In genomic region chr2:52356560-52356959, GRCh38 we compare ENCODE assay signal across 32 cellular contexts.
"Had no signal": no experiment of that assay in that cellular context is flagged by ENCODE, and none has a peak within 500 bp of the region (broad histone marks: within the 10 kb centered on the region; RNA-seq: fewer than 3 reads in every experiment).

No MANE protein-coding gene starts in this region.

- H3K9me3 Mint-ChIP-seq: nephron had no signal

- H3K4me3 ChIP-seq: cardiac muscle cell, coronary artery, dorsolateral prefrontal cortex, left ventricle myocardium inferior, lung, pancreas, prostate gland, skin epidermis, uterus had no signal

- H3K27ac Mint-ChIP-seq: activated naive CD4-positive, alpha-beta T cell treated with anti-CD3 and anti-CD28 coated beads, Interleukin-2, amount 50 U/mL, for 72 hours; activated T-cell treated with anti-CD3 and anti-CD28 coated beads, Interleukin-2, amount 50 U/mL, for 72 hours; brain; stimulated activated effector memory CD8-positive, alpha-beta T cell treated with anti-CD3 and anti-CD28 coated beads, Interleukin-12 subunit alpha, Interleukin-12 subunit beta, amount 100 ng/mL, for 72 hours; stimulated activated naive CD8-positive, alpha-beta T cell treated with anti-CD3 and anti-CD28 coated beads, Interleukin-15, amount 100 ng/mL, for 72 hours; type B pancreatic cell had no signal

- DNase-seq: activated CD4-positive, alpha-beta T cell treated with anti-CD3 and anti-CD28 coated beads for 4 hours; activated CD4-positive, alpha-beta T cell treated with anti-CD3 and anti-CD28 coated beads, Interleukin-2, amount 50 U/mL, for 4 hours; activated naive CD4-positive, alpha-beta T cell; activated T-cell treated with anti-CD3 and anti-CD28 coated beads for 4 hours; activated T-cell treated with anti-CD3 and anti-CD28 coated beads, Interleukin-2, amount 50 U/mL, for 72 hours; aorta; cerebellar nuclear complex; dorsolateral prefrontal cortex; effector memory CD4-positive, alpha-beta T cell; erythroblast; foreskin fibroblast; head of caudate nucleus; kidney glomerular epithelial cell; left ventricle myocardium inferior; pancreas; retina; stimulated activated CD4-positive, alpha-beta T cell treated with anti-CD3 and anti-CD28 coated beads, Interleukin-4, amount 100 ng/mL, for 24 hours; stimulated activated naive CD8-positive, alpha-beta T cell treated with anti-CD3 and anti-CD28 coated beads, Interleukin-15, amount 100 ng/mL, for 72 hours; substantia nigra; uterus had no signal

- H3K4me1 ChIP-seq: left ventricle myocardium inferior, pancreas, prostate gland, uterus had no signal

- H3K4me1 Mint-ChIP-seq: brain; stimulated activated effector memory CD8-positive, alpha-beta T cell treated with anti-CD3 and anti-CD28 coated beads, Interleukin-12 subunit alpha, Interleukin-12 subunit beta, amount 100 ng/mL, for 72 hours; stimulated activated naive CD8-positive, alpha-beta T cell treated with anti-CD3 and anti-CD28 coated beads, Interleukin-15, amount 100 ng/mL, for 72 hours had no signal

- H3K36me3 ChIP-seq: cardiac muscle cell, left ventricle myocardium inferior, pancreas, prostate gland, uterus had no signal

- H3K27me3 ChIP-seq: cardiac muscle cell, dorsolateral prefrontal cortex, pancreas, uterus had no signal

- H3K27me3 Mint-ChIP-seq: brain; stimulated activated naive CD8-positive, alpha-beta T cell treated with anti-CD3 and anti-CD28 coated beads, Interleukin-15, amount 100 ng/mL, for 72 hours; type B pancreatic cell had no signal

- H3K4me3 Mint-ChIP-seq: activated T-cell treated with anti-CD3 and anti-CD28 coated beads, Interleukin-2, amount 50 U/mL, for 72 hours; brain; nephron; stimulated activated effector memory CD8-positive, alpha-beta T cell treated with anti-CD3 and anti-CD28 coated beads, Interleukin-12 subunit alpha, Interleukin-12 subunit beta, amount 100 ng/mL, for 72 hours; stimulated activated naive CD8-positive, alpha-beta T cell treated with anti-CD3 and anti-CD28 coated beads, Interleukin-15, amount 100 ng/mL, for 72 hours; type B pancreatic cell had no signal

- H3K27ac ChIP-seq: cardiac muscle cell, coronary artery, dorsolateral prefrontal cortex, left ventricle myocardium inferior, pancreas, prostate gland, skin epidermis, uterus, VCaP had no signal

- H3K9me3 ChIP-seq: left ventricle myocardium inferior, pancreas, prostate gland, uterus had no signal

- ATAC-seq: activated naive CD4-positive, alpha-beta T cell treated with anti-CD3 and anti-CD28 coated beads, Interleukin-2, amount 50 U/mL, for 72 hours; activated T-cell treated with anti-CD3 and anti-CD28 coated beads, Interleukin-2, amount 50 U/mL, for 72 hours; pancreas; sciatic nerve; stimulated activated effector memory CD8-positive, alpha-beta T cell treated with anti-CD3 and anti-CD28 coated beads, Interleukin-12 subunit alpha, Interleukin-12 subunit beta, amount 100 ng/mL, for 72 hours; stimulated activated naive CD8-positive, alpha-beta T cell treated with anti-CD3 and anti-CD28 coated beads, Interleukin-15, amount 100 ng/mL, for 72 hours had no signal

- H3K36me3 Mint-ChIP-seq: activated naive CD4-positive, alpha-beta T cell treated with anti-CD3 and anti-CD28 coated beads, Interleukin-2, amount 50 U/mL, for 72 hours; brain; stimulated activated effector memory CD8-positive, alpha-beta T cell treated with anti-CD3 and anti-CD28 coated beads, Interleukin-12 subunit alpha, Interleukin-12 subunit beta, amount 100 ng/mL, for 72 hours; type B pancreatic cell had no signal
